8 cellular contexts compared by ENCODE assay signal in the genomic region with DNA sequence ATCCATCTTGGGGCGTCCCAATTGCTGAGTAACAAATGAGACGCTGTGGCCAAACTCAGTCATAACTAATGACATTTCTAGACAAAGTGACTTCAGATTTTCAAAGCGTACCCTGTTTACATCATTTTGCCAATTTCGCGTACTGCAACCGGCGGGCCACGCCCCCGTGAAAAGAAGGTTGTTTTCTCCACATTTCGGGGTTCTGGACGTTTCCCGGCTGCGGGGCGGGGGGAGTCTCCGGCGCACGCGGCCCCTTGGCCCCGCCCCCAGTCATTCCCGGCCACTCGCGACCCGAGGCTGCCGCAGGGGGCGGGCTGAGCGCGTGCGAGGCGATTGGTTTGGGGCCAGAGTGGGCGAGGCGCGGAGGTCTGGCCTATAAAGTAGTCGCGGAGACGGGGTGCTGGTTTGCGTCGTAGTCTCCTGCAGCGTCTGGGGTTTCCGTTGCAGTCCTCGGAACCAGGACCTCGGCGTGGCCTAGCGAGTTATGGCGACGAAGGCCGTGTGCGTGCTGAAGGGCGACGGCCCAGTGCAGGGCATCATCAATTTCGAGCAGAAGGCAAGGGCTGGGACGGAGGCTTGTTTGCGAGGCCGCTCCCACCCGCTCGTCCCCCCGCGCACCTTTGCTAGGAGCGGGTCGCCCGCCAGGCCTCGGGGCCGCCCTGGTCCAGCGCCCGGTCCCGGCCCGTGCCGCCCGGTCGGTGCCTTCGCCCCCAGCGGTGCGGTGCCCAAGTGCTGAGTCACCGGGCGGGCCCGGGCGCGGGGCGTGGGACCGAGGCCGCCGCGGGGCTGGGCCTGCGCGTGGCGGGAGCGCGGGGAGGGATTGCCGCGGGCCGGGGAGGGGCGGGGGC. TPM values are rescaled to one million over a fixed set of nuclear protein-coding genes. Genes with fewer than 3 reads are reported as not detected.
DNase-seq lines count a peak whose midpoint lies in the region; ATAC-seq, FAIRE-seq and TF ChIP-seq lines count a peak whose summit lies in the region.

TSS of gene SOD1 (plus strand) at position 408 of the 848 bp plus-strand sequence. CDS start at position 485, 77 bp downstream.

- no peak for TF ChIP-seq CTCF in keratinocyte (optimal IDR thresholded peaks at IDR 0.05 in 1 of 3, IDR thresholded peaks at IDR 0.05 in 1 of 3, conservative IDR thresholded peaks at IDR 0.05 in 1 of 3; ENCODE audit: extremely low read depth in 1 of 3, insufficient read depth in 2 of 3, low read length in 3 of 3)

- ATAC-seq in HG03432 (IDR thresholded peaks at IDR 0.05; ENCODE audit: unreplicated experiment): peak; percentile 96

- no peaks in the 10 kb centered on the region for H4K20me1 ChIP-seq in keratinocyte (ENCODE audit: control insufficient read depth, extremely low read depth, insufficient read depth, low read length)

- H3K9ac ChIP-seq in keratinocyte (ENCODE audit: control insufficient read depth, extremely low read depth, insufficient read depth, low read length): peak within 1 kb of the TSS; percentile 92

- peak; percentile 98 for TF ChIP-seq POLR2A in GM19193 (IDR thresholded peaks at IDR 0.05; ENCODE audit: extremely low read depth, insufficient read depth, insufficient read length)

- peak within 1 kb of the TSS; percentile 85 to 91 (median 85) for H3K4me3 ChIP-seq in keratinocyte (ENCODE audit: control insufficient read depth in 2 of 3, extremely low read depth in 1 of 3, insufficient read depth in 2 of 3, low read depth in 1 of 3, low read length in 3 of 3)

- H3K4me2 ChIP-seq in keratinocyte (ENCODE audit: control insufficient read depth, extremely low read depth, insufficient read depth, low read depth, low read length): peak within 1 kb of the TSS; percentile 81

- H3K9me1 ChIP-seq in keratinocyte (ENCODE audit: control insufficient read depth, extremely low read depth, insufficient read depth, low read length): no peaks in the 10 kb centered on the region

- H3K9me3 ChIP-seq in keratinocyte (ENCODE audit: control insufficient read depth, low read depth, low read length): no peaks in the 10 kb centered on the region

- H3K79me2 ChIP-seq in keratinocyte (ENCODE audit: control insufficient read depth, insufficient read depth, low read length): peaks cover 41% of the 10 kb centered on the region

- DNase-seq in Ammon's horn (ENCODE audit: low spot score) (peak; percentile 97), NCI-H460 (ENCODE audit: extremely low read depth, low read depth) (peak; percentile 88), cerebellar cortex (ENCODE audit: low spot score) (peak; percentile 95), keratinocyte (ENCODE audit: low read depth, low spot score) (peak; percentile 42)
- DNase-seq in activated CD4-positive, CD25-positive, alpha-beta regulatory T cell treated with anti-CD3 and anti-CD28 coated beads, Interleukin-2, amount 50 U/mL, for 72 hours: peak; percentile 98
- peak; percentile 91 to 94 (median 94) for DNase-seq in stimulated activated CD4-positive, alpha-beta T cell treated with anti-CD3 and anti-CD28 coated beads, Interleukin-12 subunit alpha, Interleukin-12 subunit beta, amount 100 ng/mL, for 48 hours (ENCODE audit: low read depth in 2 of 3, low spot score in 1 of 3)

- peaks cover 5 to 6% of the 10 kb centered on the region in 2 experiments for H3K36me3 ChIP-seq in keratinocyte (ENCODE audit: control insufficient read depth in 2 of 2, extremely low read depth in 1 of 2, insufficient read depth in 2 of 2, low read length in 2 of 2)

- peaks cover 13% of the 10 kb centered on the region for H3K4me1 ChIP-seq in keratinocyte (ENCODE audit: control insufficient read depth, extremely low read depth, insufficient read depth, low read length)

- H3K27ac ChIP-seq in keratinocyte (ENCODE audit: control insufficient read depth, insufficient read depth, low read length): peak within 1 kb of the TSS; percentile 87

- H3K27me3 ChIP-seq in keratinocyte (ENCODE audit: control insufficient read depth, extremely low read depth, insufficient read depth, low read length): no peaks in the 10 kb centered on the region

- no peak for FAIRE-seq in keratinocyte (lab: Jason Lieb, UNC)

- H2AFZ ChIP-seq in keratinocyte (ENCODE audit: control insufficient read depth, low read length): peak within 1 kb of the TSS; percentile 94

- dilution Hi-C loops in keratinocyte (cut with MboI; ENCODE audit: extremely low pct_ligation_motif_present, low sequenced_read_pairs): no loop called here

RNA-seq across cellular contexts. Expression of gene SOD1, which starts in this region (rescaled TPM):
- total RNA-seq in NCI-H460 (2014; rRNA removed; shearing (Covaris generic)): 222 and 231 TPM in 2 replicates
- polyA plus RNA-seq in NCI-H460 (2014; cell fraction: nucleus; rRNA removed): 284 and 321 TPM in 2 replicates
- polyA plus RNA-seq in keratinocyte: 269 to 439 TPM (median 426 TPM) in 3 replicates
- polyA plus RNA-seq in keratinocyte (2011; ENCODE audit: low read depth): 174 TPM
- polyA plus RNA-seq in keratinocyte (2011; cell fraction: cytosol; rRNA removed): 403 and 418 TPM in 2 replicates
- 152 and 205 TPM in 2 replicates for polyA plus RNA-seq in keratinocyte (2011; cell fraction: nucleus; rRNA removed)
- 162 and 322 TPM in 2 replicates for polyA plus RNA-seq in keratinocyte (2012; ENCODE audit: low replicate concordance)
- 31.9 to 188 TPM (median 151 TPM) in 3 replicates for polyA minus RNA-seq in keratinocyte
- polyA minus RNA-seq in keratinocyte (2011; cell fraction: cytosol; rRNA and poly(A)+ RNA removed): 524 TPM
- polyA minus RNA-seq in keratinocyte (2011; cell fraction: nucleus; rRNA and poly(A)+ RNA removed): 29.6 and 51.3 TPM in 2 replicates

Comparison
In these comparisons a context has a peak if more than half of its experiments do, and no peak if none do; other contexts are left out.
1. Peak in every context shown above with its lines: DNase-seq, ATAC-seq, H3K4me3 ChIP-seq and H3K27ac ChIP-seq.
2. DNase-seq: peak in every context shown above with its lines; median percentile 98 in activated CD4-positive, CD25-positive, alpha-beta regulatory T cell treated with anti-CD3 and anti-CD28 coated beads, Interleukin-2, amount 50 U/mL, for 72 hours; 97 in Ammon's horn; 95 in cerebellar cortex; 94 in stimulated activated CD4-positive, alpha-beta T cell treated with anti-CD3 and anti-CD28 coated beads, Interleukin-12 subunit alpha, Interleukin-12 subunit beta, amount 100 ng/mL, for 48 hours; 88 in NCI-H460; 42 in keratinocyte.